In genomic region chr2:33242845-33243244, GRCh38 we compare ENCODE assay signal across 14 cellular contexts.
DNase-seq lines count a peak whose midpoint lies in the region; ATAC-seq and TF ChIP-seq lines count a peak whose summit lies in the region.
"Had no signal": no experiment of that assay in that cellular context is flagged by ENCODE, and none has a peak within 500 bp of the region (broad histone marks: within the 10 kb centered on the region; RNA-seq: fewer than 3 reads in every experiment).

No MANE protein-coding gene starts in this region.

- intact Hi-C loops in heart left ventricle (cut with DNase I), result no loop called here
- intact Hi-C loops in Right ventricle myocardium superior (cut with DNase I), result no loop called here
- intact Hi-C loops in ascending aorta (cut with DNase I), result no loop called here
- intact Hi-C loops in uterus (cut with DNase I; ENCODE audit: low total_unique reads), result no loop called here

- peaks cover 0 to 24% (median 3%) of the 10 kb centered on the region in 12 donors for H3K4me1 ChIP-seq in heart left ventricle
- H3K4me1 ChIP-seq in ascending aorta, result peaks cover 2 to 23% of the 10 kb centered on the region in 2 donors
- H3K4me1 ChIP-seq in uterus, result no peaks in the 10 kb centered on the region
- no peaks in the 10 kb centered on the region for H3K4me1 ChIP-seq in MM.1S (ENCODE audit: low read length)

- H3K4me3 ChIP-seq in heart left ventricle, result no peak overlapping the region
- H3K4me3 ChIP-seq in ascending aorta, result no peak overlapping the region
- no peak overlapping the region for H3K4me3 ChIP-seq in uterus
- no peak overlapping the region for H3K4me3 ChIP-seq in MM.1S (ENCODE audit: low read length)
- H3K4me3 ChIP-seq: testis had no signal

- H3K27ac ChIP-seq in heart left ventricle (no peak overlapping the region), ascending aorta (peak overlapping the region; percentile 56 to 72), uterus (peak overlapping the region; percentile 10 to 11), MM.1S (ENCODE audit: low read length) (no peak overlapping the region)
- H3K27ac ChIP-seq: testis had no signal

- 81 to 89% (median 86%) methylated on average over 1 of the region's 1 CpG for WGBS in heart left ventricle, 4 donors

- H3K9ac ChIP-seq in MM.1S (ENCODE audit: low read length), result no peak overlapping the region

- ATAC-seq in heart left ventricle, result peak in 3 of 4 donors; percentile 7 to 42 (median 37)
- ATAC-seq in Right ventricle myocardium superior (ENCODE audit: poor library complexity), result no peak

- DNase-seq in heart left ventricle (no peak), Right ventricle myocardium superior (no peak), ascending aorta (ENCODE audit: low spot score in 2 of 2) (no peak), glomerular visceral epithelial cell (ENCODE audit: extremely low spot score) (peak; percentile 32), uterus (no peak), MM.1S (no peak)
- DNase-seq in activated CD4-positive, CD25-positive, alpha-beta regulatory T cell (lab: John Stamatoyannopoulos, UW), result no peak
- DNase-seq in stimulated activated CD4-positive, alpha-beta T cell treated with anti-CD3 and anti-CD28 coated beads, Interleukin-4, amount 100 ng/mL, for 24 hours, result no peak
- DNase-seq: 8988T; activated naive CD4-positive, alpha-beta T cell; NCI-H1417 treated with DMSO at 0.1 percent for 48 hours; NCI-H526 treated with DMSO at 0.1 percent for 48 hours; SHP77; testis had no signal

- no peaks in the 10 kb centered on the region for H3F3A ChIP-seq in MM.1S (ENCODE audit: insufficient read depth, low read length)

- H3K36me3 ChIP-seq in heart left ventricle (peaks cover 0 to 8% (median 0%) of the 10 kb centered on the region in 9 donors), ascending aorta (peaks cover 3% of the 10 kb centered on the region in 2 donors), uterus (no peaks in the 10 kb centered on the region), MM.1S (replicated peaks; ENCODE audit: insufficient read depth, low read length) (no peaks in the 10 kb centered on the region)

- no peaks in the 10 kb centered on the region for H4K20me1 ChIP-seq in MM.1S (ENCODE audit: insufficient read depth, low read length)

- TF ChIP-seq CTCF in heart left ventricle (IDR thresholded peaks at IDR 0.05) (no peak), ascending aorta (IDR thresholded peaks at IDR 0.05) (no peak), uterus (IDR thresholded peaks at IDR 0.05) (no peak), MM.1S (IDR thresholded peaks at IDR 0.05; ENCODE audit: low read length) (no peak)

- H3K9me2 ChIP-seq in MM.1S (replicated peaks; ENCODE audit: insufficient read depth, low read length), result no peaks in the 10 kb centered on the region

- TF ChIP-seq POLR2A in heart left ventricle (IDR thresholded peaks at IDR 0.05) (no peak), uterus (IDR thresholded peaks at IDR 0.05) (no peak)

- H3K9me3 ChIP-seq in heart left ventricle (no peaks in the 10 kb centered on the region), ascending aorta (no peaks in the 10 kb centered on the region), uterus (no peaks in the 10 kb centered on the region), MM.1S (replicated peaks; ENCODE audit: insufficient read depth, low read length) (no peaks in the 10 kb centered on the region)
- H3K9me3 ChIP-seq: testis had no signal

- no peaks in the 10 kb centered on the region for H3K79me2 ChIP-seq in MM.1S (ENCODE audit: low read length)

- no peak overlapping the region for H2AFZ ChIP-seq in MM.1S (ENCODE audit: low read length)

- H3K27me3 ChIP-seq in heart left ventricle (no peaks in the 10 kb centered on the region), ascending aorta (no peaks in the 10 kb centered on the region), uterus (no peaks in the 10 kb centered on the region), MM.1S (replicated peaks; ENCODE audit: insufficient read depth, low read length) (no peaks in the 10 kb centered on the region)
- H3K27me3 ChIP-seq: testis had no signal

- no peak overlapping the region for H3K4me2 ChIP-seq in MM.1S (ENCODE audit: low read depth, low read length)

Comparison
In these comparisons a context has a peak if more than half of its experiments do, and no peak if none do; other contexts are left out.
1. H3K27ac ChIP-seq: peak in ascending aorta (2 of 2) and uterus (2 of 2); none in heart left ventricle (0 of 12) and MM.1S (single experiment).